In the genomic region with DNA sequence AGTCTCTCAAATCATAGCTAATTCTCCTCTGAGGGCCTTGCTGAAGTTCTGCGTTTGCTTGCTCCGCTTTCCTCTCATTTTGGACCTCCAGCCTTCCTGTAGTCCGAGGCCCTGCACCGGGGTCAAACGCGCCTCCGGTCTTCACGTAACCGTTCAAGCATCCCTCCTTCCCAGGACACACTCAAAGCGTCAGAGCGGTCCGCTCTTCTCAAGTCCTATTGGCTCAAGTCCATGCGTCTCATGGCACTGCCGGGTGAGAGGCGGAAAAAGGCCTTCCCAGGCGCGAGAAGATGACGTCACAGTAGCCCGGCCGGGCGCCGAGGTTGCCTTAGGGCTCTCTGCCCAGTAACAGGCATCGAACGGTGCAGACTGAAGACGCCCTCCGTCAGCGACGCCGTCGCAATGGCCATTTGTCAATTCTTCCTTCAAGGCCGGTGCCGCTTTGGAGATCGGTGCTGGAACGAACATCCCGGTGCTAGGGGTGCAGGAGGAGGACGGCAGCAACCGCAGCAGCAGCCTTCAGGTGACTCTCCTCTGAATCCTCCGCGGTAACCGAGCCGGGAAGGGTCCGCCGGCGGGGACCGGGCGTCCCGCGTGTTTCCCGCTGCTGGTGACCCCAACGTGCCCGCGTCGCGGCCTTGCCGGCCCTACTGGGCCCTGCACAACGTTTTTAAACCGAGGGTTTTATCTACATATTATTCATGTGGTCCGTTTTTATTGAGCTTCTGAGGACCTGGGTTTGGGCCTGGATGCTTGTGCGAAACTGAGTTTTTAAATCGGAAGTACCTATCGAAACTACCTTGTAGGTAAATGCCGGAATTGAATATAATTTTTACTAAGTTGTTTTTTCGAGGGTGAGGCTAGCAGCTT, we compare ENCODE assay signal across 8 cellular contexts.
A peak's percentile ranks its signal among the peaks of the same experiment; 100 is the strongest.
DNase-seq lines count a peak whose midpoint lies in the region; ATAC-seq lines count a peak whose summit lies in the region.

A gene with protein sequence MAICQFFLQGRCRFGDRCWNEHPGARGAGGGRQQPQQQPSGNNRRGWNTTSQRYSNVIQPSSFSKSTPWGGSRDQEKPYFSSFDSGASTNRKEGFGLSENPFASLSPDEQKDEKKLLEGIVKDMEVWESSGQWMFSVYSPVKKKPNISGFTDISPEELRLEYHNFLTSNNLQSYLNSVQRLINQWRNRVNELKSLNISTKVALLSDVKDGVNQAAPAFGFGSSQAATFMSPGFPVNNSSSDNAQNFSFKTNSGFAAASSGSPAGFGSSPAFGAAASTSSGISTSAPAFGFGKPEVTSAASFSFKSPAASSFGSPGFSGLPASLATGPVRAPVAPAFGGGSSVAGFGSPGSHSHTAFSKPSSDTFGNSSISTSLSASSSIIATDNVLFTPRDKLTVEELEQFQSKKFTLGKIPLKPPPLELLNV (plus strand): TSS at position 365 of the 870 bp plus-strand sequence. CDS start 38 bp downstream, at position 403.

- H3K4me1 ChIP-seq in BLaER1 treated with 17β-estradiol and CSF1 and Interleukin-3, amounts not matched to agents 10 nM and 100 nM, result peaks cover 26 to 46% (median 36%) of the 10 kb centered on the region in 10 experiments

- H3K27me3 ChIP-seq in BLaER1 treated with 17β-estradiol and CSF1 and Interleukin-3, amounts not matched to agents 10 nM and 100 nM, result no peaks in the 10 kb centered on the region

- peak within 1 kb of the TSS; percentile 82 to 96 (median 89) for H3K4me2 ChIP-seq in BLaER1 treated with 17β-estradiol and CSF1 and Interleukin-3, amounts not matched to agents 10 nM and 100 nM

- ATAC-seq in GM19351 (IDR thresholded peaks at IDR 0.05; ENCODE audit: unreplicated experiment), result peak; percentile 94
- peak; percentile 93 for ATAC-seq in HG03521 (IDR thresholded peaks at IDR 0.05; ENCODE audit: unreplicated experiment)

- peak within 1 kb of the TSS; percentile 82 to 97 (median 92) for H3K4me3 ChIP-seq in BLaER1 treated with 17β-estradiol and CSF1 and Interleukin-3, amounts not matched to agents 10 nM and 100 nM

- H3K27ac ChIP-seq in BLaER1 treated with 17β-estradiol and CSF1 and Interleukin-3, amounts not matched to agents 10 nM and 100 nM, result peak within 1 kb of the TSS; percentile 80 to 97 (median 93)

- H3K9ac ChIP-seq in BLaER1 treated with 17β-estradiol and CSF1 and Interleukin-3, amounts not matched to agents 10 nM and 100 nM, result peak within 1 kb of the TSS; percentile 89 to 97 (median 94)

- H3K36me3 ChIP-seq in BLaER1 treated with 17β-estradiol and CSF1 and Interleukin-3, amounts not matched to agents 10 nM and 100 nM, result peaks cover 17 to 31% (median 23%) of the 10 kb centered on the region in 11 experiments

- H4K20me1 ChIP-seq in BLaER1 treated with 17β-estradiol and CSF1 and Interleukin-3, amounts not matched to agents 10 nM and 100 nM, result peaks cover 4 to 40% (median 28%) of the 10 kb centered on the region in 11 experiments; a peak in 18 of 22 replicates

- H3K9me3 ChIP-seq in BLaER1 treated with 17β-estradiol and CSF1 and Interleukin-3, amounts not matched to agents 10 nM and 100 nM (replicated peaks in 1 of 11), result no peaks in the 10 kb centered on the region

- peak; percentile 100 for DNase-seq in NCI-H748 (lab: John Stamatoyannopoulos, UW; ENCODE audit: unreplicated experiment)
- peak; percentile 95 for DNase-seq in activated CD4-positive, alpha-beta T cell treated with anti-CD3 and anti-CD28 coated beads, Interleukin-2, amount 50 U/mL, for 1 hour
- DNase-seq in dedifferentiated amniotic fluid mesenchymal stem cell (ENCODE audit: extremely low spot score), result peak; percentile 99
- DNase-seq in left kidney (ENCODE audit: low read depth, low spot score), result peak; percentile 100
- peak; percentile 96 to 97 for DNase-seq in stimulated activated CD4-positive, alpha-beta T cell treated with anti-CD3 and anti-CD28 coated beads, Interleukin-2, amount 100 ng/mL, for 24 hours

Comparison
In these comparisons a context has a peak if more than half of its experiments do, and no peak if none do; other contexts are left out.
1. Peak in every context shown above with its lines: DNase-seq, ATAC-seq, H3K4me3 ChIP-seq and H3K27ac ChIP-seq.